In genomic region chr2:200968735-200969134, GRCh38 we compare ENCODE assay signal across 13 cellular contexts. TPM values are rescaled to one million over a fixed set of nuclear protein-coding genes. Genes with fewer than 3 reads are reported as not detected.
A peak's percentile ranks its signal among the peaks of the same experiment; 100 is the strongest.
DNase-seq lines count a peak whose midpoint lies in the region; ATAC-seq and TF ChIP-seq lines count a peak whose summit lies in the region.
"Had no signal": no experiment of that assay in that cellular context is flagged by ENCODE, and none has a peak within 500 bp of the region (broad histone marks: within the 10 kb centered on the region; RNA-seq: fewer than 3 reads in every experiment).

No MANE protein-coding gene starts in this region.

- in situ Hi-C loops in HAP-1 (cut with MboI; ENCODE audit: low sequenced_read_pairs), result no loop called here

- peaks cover 38% of the 10 kb centered on the region for H3K4me1 Mint-ChIP-seq in activated CD8-positive, alpha-beta memory T cell treated with anti-CD3 and anti-CD28 coated beads, Interleukin-2, amount 10 ng/mL, durations not matched to agents 7 days and 5 days
- peaks cover 42% of the 10 kb centered on the region for H3K4me1 Mint-ChIP-seq in stimulated activated memory B cell treated with anti-CD40 and anti-IgM and Interleukin-4, amounts not matched to agents 10 μg/mL and 1 μg/mL and 100 μg/mL, for 72 hours

- H3K36me3 Mint-ChIP-seq in activated CD8-positive, alpha-beta memory T cell treated with anti-CD3 and anti-CD28 coated beads, Interleukin-2, amount 10 ng/mL, durations not matched to agents 7 days and 5 days, result peaks cover 11% of the 10 kb centered on the region
- H3K36me3 Mint-ChIP-seq in stimulated activated memory B cell treated with anti-CD40 and anti-IgM and Interleukin-4, amounts not matched to agents 10 μg/mL and 1 μg/mL and 100 μg/mL, for 72 hours, result peaks cover 11% of the 10 kb centered on the region

- no peak for DNase-seq in activated CD8-positive, alpha-beta memory T cell treated with anti-CD3 and anti-CD28 coated beads, Interleukin-2, amount 10 ng/mL, durations not matched to agents 7 days and 5 days
- no peak for DNase-seq in activated CD8-positive, alpha-beta memory T cell treated with anti-CD3 and anti-CD28 coated beads, Interleukin-2, amount 50 U/mL, for 4 hours
- peak; percentile 33 for DNase-seq in NAMALWA (ENCODE audit: low spot score)
- DNase-seq in colonic mucosa, result no peak
- DNase-seq in SK-N-DZ (ENCODE audit: low spot score), result no peak
- no peak for DNase-seq in HAP-1 (ENCODE audit: low spot score in 2 of 2)
- DNase-seq: activated CD4-positive, alpha-beta T cell treated with anti-CD3 and anti-CD28 coated beads for 4 hours; gastrocnemius medialis; left cardiac atrium; occipital lobe had no signal

- intact Hi-C loops in colonic mucosa (cut with DNase I), result no loop called here

- H3K36me3 ChIP-seq in colonic mucosa (no peaks in the 10 kb centered on the region), HAP-1 (replicated peaks) (peaks cover 5% of the 10 kb centered on the region; the same call in 1 of the 2 replicates)
- H3K36me3 ChIP-seq: gastrocnemius medialis had no signal

- H3K4me3 Mint-ChIP-seq in activated CD8-positive, alpha-beta memory T cell treated with anti-CD3 and anti-CD28 coated beads, Interleukin-2, amount 10 ng/mL, durations not matched to agents 7 days and 5 days, result no peak overlapping the region
- H3K4me3 Mint-ChIP-seq in stimulated activated memory B cell treated with anti-CD40 and anti-IgM and Interleukin-4, amounts not matched to agents 10 μg/mL and 1 μg/mL and 100 μg/mL, for 72 hours, result no peak overlapping the region

- no peaks in the 10 kb centered on the region for H3K9me3 Mint-ChIP-seq in activated CD8-positive, alpha-beta memory T cell treated with anti-CD3 and anti-CD28 coated beads, Interleukin-2, amount 10 ng/mL, durations not matched to agents 7 days and 5 days (ENCODE audit: low read depth)
- H3K9me3 Mint-ChIP-seq in stimulated activated memory B cell treated with anti-CD40 and anti-IgM and Interleukin-4, amounts not matched to agents 10 μg/mL and 1 μg/mL and 100 μg/mL, for 72 hours, result no peaks in the 10 kb centered on the region

- no peaks in the 10 kb centered on the region for H3K27me3 Mint-ChIP-seq in activated CD8-positive, alpha-beta memory T cell treated with anti-CD3 and anti-CD28 coated beads, Interleukin-2, amount 10 ng/mL, durations not matched to agents 7 days and 5 days
- H3K27me3 Mint-ChIP-seq in stimulated activated memory B cell treated with anti-CD40 and anti-IgM and Interleukin-4, amounts not matched to agents 10 μg/mL and 1 μg/mL and 100 μg/mL, for 72 hours, result no peaks in the 10 kb centered on the region

- ATAC-seq in activated CD8-positive, alpha-beta memory T cell treated with anti-CD3 and anti-CD28 coated beads, Interleukin-2, amount 10 ng/mL, durations not matched to agents 7 days and 5 days, result no peak
- no peak for ATAC-seq in stimulated activated memory B cell treated with anti-CD40 and anti-IgM and Interleukin-4, amounts not matched to agents 10 μg/mL and 1 μg/mL and 100 μg/mL, for 72 hours
- ATAC-seq in GM18858 (IDR thresholded peaks at IDR 0.05; ENCODE audit: unreplicated experiment), result no peak
- ATAC-seq: gastrocnemius medialis, left cardiac atrium had no signal

- peaks cover 4% of the 10 kb centered on the region for H3K4me1 ChIP-seq in colonic mucosa
- peaks cover 23% of the 10 kb centered on the region for H3K4me1 ChIP-seq in HAP-1

- H3K9me3 ChIP-seq in colonic mucosa, result no peaks in the 10 kb centered on the region
- no peaks in the 10 kb centered on the region for H3K9me3 ChIP-seq in HAP-1
- H3K9me3 ChIP-seq: gastrocnemius medialis, SJSA1 had no signal

- peak overlapping the region; percentile 71 for H3K27ac ChIP-seq in colonic mucosa
- H3K27ac ChIP-seq: gastrocnemius medialis, SJSA1 had no signal

- no peak for TF ChIP-seq CTCF in colonic mucosa (IDR thresholded peaks at IDR 0.05)

- peak overlapping the region; percentile 6 for H3K27ac Mint-ChIP-seq in activated CD8-positive, alpha-beta memory T cell treated with anti-CD3 and anti-CD28 coated beads, Interleukin-2, amount 10 ng/mL, durations not matched to agents 7 days and 5 days
- peak overlapping the region; percentile 11 for H3K27ac Mint-ChIP-seq in stimulated activated memory B cell treated with anti-CD40 and anti-IgM and Interleukin-4, amounts not matched to agents 10 μg/mL and 1 μg/mL and 100 μg/mL, for 72 hours

- H3K9ac ChIP-seq in colonic mucosa (ENCODE audit: low read depth in 2 of 2, low read length in 2 of 2), result no peak overlapping the region

- H3K4me3 ChIP-seq in colonic mucosa (no peak overlapping the region), HAP-1 (no peak overlapping the region)
- H3K4me3 ChIP-seq: gastrocnemius medialis, SJSA1 had no signal

- H3K27me3 ChIP-seq in colonic mucosa, result no peaks in the 10 kb centered on the region
- no peaks in the 10 kb centered on the region for H3K27me3 ChIP-seq in HAP-1 (ENCODE audit: low read depth)
- H3K27me3 ChIP-seq: gastrocnemius medialis, SJSA1 had no signal

- CTCF ChIA-PET in activated CD8-positive, alpha-beta memory T cell treated with anti-CD3 and anti-CD28 coated beads, Interleukin-2, amount 10 ng/mL, durations not matched to agents 7 days and 5 days (lab: Charles Lee), result interaction anchor here (1.4 kb wide), 1 partner anchor 209 kb away, joined by 3 read pairs; no protein-coding TSS in a partner anchor

RNA-seq across cellular contexts. Expression of gene ORC2, which starts 5.3 kb away (rescaled TPM):
- 10 to 100 TPM; 54.8 to 57.8 TPM for total RNA-seq in activated CD8-positive, alpha-beta memory T cell treated with anti-CD3 and anti-CD28 coated beads, Interleukin-2, amount 10 ng/mL, durations not matched to agents 7 days and 5 days
- 10 to 100 TPM; 36.4 to 39.0 TPM for total RNA-seq in colonic mucosa
- 20.5 and 20.7 TPM in 2 replicates for polyA plus RNA-seq in SK-N-DZ (2014; cell fraction: cytosol; rRNA removed)
- polyA plus RNA-seq in SK-N-DZ (2014; cell fraction: nucleus; rRNA removed), result 28.5 and 30.9 TPM in 2 replicates
